In the genomic region with DNA sequence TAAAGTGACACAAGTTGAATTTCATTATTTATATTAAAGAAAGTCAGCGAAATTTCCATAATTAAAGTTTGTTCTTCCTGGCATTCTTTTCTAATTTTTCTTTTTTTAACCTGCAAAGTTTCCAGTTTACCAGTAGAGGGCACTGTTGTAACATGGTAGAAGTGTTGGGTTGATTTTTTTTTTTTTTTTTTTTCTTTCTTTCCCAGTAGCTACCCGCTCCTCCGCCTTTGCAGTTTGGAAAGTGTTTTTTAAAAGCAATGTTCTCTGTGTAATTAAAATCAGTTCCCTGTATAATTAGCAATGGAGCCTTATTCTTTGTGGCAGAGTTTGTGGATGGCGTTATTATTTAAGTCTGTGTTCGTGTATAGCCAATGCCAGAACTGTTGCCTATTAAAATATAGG, we compare ENCODE assay signal across 8 cellular contexts. TPM values are rescaled to one million over a fixed set of nuclear protein-coding genes. Genes with fewer than 3 reads are reported as not detected.
DNase-seq lines count a peak whose midpoint lies in the region; ATAC-seq and FAIRE-seq lines count a peak whose summit lies in the region.

No MANE protein-coding gene starts in this region.

- no peaks in the 10 kb centered on the region for H3K9me3 ChIP-seq in stomach smooth muscle (ENCODE audit: control insufficient read depth in 2 of 2, low read length in 2 of 2)

- no peak overlapping the region for H3K27ac Mint-ChIP-seq in activated CD4-positive, alpha-beta T cell treated with anti-CD3 and anti-CD28 coated beads for 36 hours
- H3K27ac Mint-ChIP-seq in activated naive CD8-positive, alpha-beta T cell treated with anti-CD3 and anti-CD28 coated beads, Interleukin-2, amount 50 U/mL, for 24 hours = no peak overlapping the region

- no peaks in the 10 kb centered on the region for H3K36me3 ChIP-seq in stomach smooth muscle (ENCODE audit: control insufficient read depth in 2 of 2, insufficient read depth in 2 of 2, low read length in 2 of 2)

- H3K27ac ChIP-seq in stomach smooth muscle (ENCODE audit: low read length) = no peak overlapping the region

- H3K4me3 ChIP-seq in stomach smooth muscle (ENCODE audit: low read length in 2 of 2) = peak overlapping the region; percentile 52 to 56

- H3K27me3 ChIP-seq in stomach smooth muscle (ENCODE audit: control insufficient read depth in 1 of 2, insufficient read depth in 2 of 2, low read length in 2 of 2) = no peaks in the 10 kb centered on the region

- H3K9me3 Mint-ChIP-seq in activated CD4-positive, alpha-beta T cell treated with anti-CD3 and anti-CD28 coated beads for 36 hours (ENCODE audit: low read depth) = no peaks in the 10 kb centered on the region
- no peaks in the 10 kb centered on the region for H3K9me3 Mint-ChIP-seq in activated naive CD8-positive, alpha-beta T cell treated with anti-CD3 and anti-CD28 coated beads, Interleukin-2, amount 50 U/mL, for 24 hours

- CTCF ChIA-PET in activated CD4-positive, alpha-beta T cell treated with anti-CD3 and anti-CD28 coated beads for 36 hours (lab: Charles Lee) = interaction anchor here (0.9 kb wide), 1 partner anchor 1337 kb away, joined by 3 read pairs; no protein-coding TSS in a partner anchor

- no peak for ATAC-seq in activated CD4-positive, alpha-beta T cell treated with anti-CD3 and anti-CD28 coated beads for 36 hours
- no peak for ATAC-seq in activated naive CD8-positive, alpha-beta T cell treated with anti-CD3 and anti-CD28 coated beads, Interleukin-2, amount 50 U/mL, for 24 hours

- no peaks in the 10 kb centered on the region for H3K4me1 ChIP-seq in stomach smooth muscle (ENCODE audit: control insufficient read depth, insufficient read depth, low read length)

- intact Hi-C loops in activated CD4-positive, alpha-beta T cell treated with anti-CD3 and anti-CD28 coated beads for 36 hours (cut with DNase I, micrococcal nuclease) = loop anchor here (1.0 to 10.0 kb wide), 9 partner anchors 175 to 1430 kb away; no protein-coding TSS in a partner anchor
- intact Hi-C loops in posterior vena cava (cut with DNase I) = loop anchor here in 1 of 2 donors (5.0 kb wide), 1 partner anchor 1335 kb away; no protein-coding TSS in a partner anchor

- FAIRE-seq in islet of Langerhans (lab: Jason Lieb, UNC) = peak; percentile 99

- DNase-seq in activated CD4-positive, alpha-beta T cell treated with anti-CD3 and anti-CD28 coated beads for 36 hours = no peak
- DNase-seq in activated CD4-positive, alpha-beta T cell treated with anti-CD3 and anti-CD28 coated beads, Interleukin-2, amount 50 U/mL, for 48 hours = no peak
- peak; percentile 8 for DNase-seq in M059J (ENCODE audit: low read depth)
- DNase-seq in activated naive CD8-positive, alpha-beta T cell treated with anti-CD3 and anti-CD28 coated beads, Interleukin-2, amount 50 U/mL, for 24 hours = no peak
- no peak for DNase-seq in posterior vena cava (ENCODE audit: low spot score)
- DNase-seq in NCI-H128 (lab: John Stamatoyannopoulos, UW; ENCODE audit: unreplicated experiment) = no peak

- H3K9ac ChIP-seq in stomach smooth muscle (ENCODE audit: low read length in 2 of 2) = peak overlapping the region in 1 of 2 donors; percentile 33

- H3K27me3 Mint-ChIP-seq in activated CD4-positive, alpha-beta T cell treated with anti-CD3 and anti-CD28 coated beads for 36 hours = no peaks in the 10 kb centered on the region
- no peaks in the 10 kb centered on the region for H3K27me3 Mint-ChIP-seq in activated naive CD8-positive, alpha-beta T cell treated with anti-CD3 and anti-CD28 coated beads, Interleukin-2, amount 50 U/mL, for 24 hours

- H3K36me3 Mint-ChIP-seq in activated CD4-positive, alpha-beta T cell treated with anti-CD3 and anti-CD28 coated beads for 36 hours (ENCODE audit: low read depth) = no peaks in the 10 kb centered on the region
- no peaks in the 10 kb centered on the region for H3K36me3 Mint-ChIP-seq in activated naive CD8-positive, alpha-beta T cell treated with anti-CD3 and anti-CD28 coated beads, Interleukin-2, amount 50 U/mL, for 24 hours (ENCODE audit: low read depth)

- peaks cover 9% of the 10 kb centered on the region for H3K4me1 Mint-ChIP-seq in activated CD4-positive, alpha-beta T cell treated with anti-CD3 and anti-CD28 coated beads for 36 hours
- H3K4me1 Mint-ChIP-seq in activated naive CD8-positive, alpha-beta T cell treated with anti-CD3 and anti-CD28 coated beads, Interleukin-2, amount 50 U/mL, for 24 hours = peaks cover 20% of the 10 kb centered on the region

- peak overlapping the region; percentile 56 for H3K4me3 Mint-ChIP-seq in activated CD4-positive, alpha-beta T cell treated with anti-CD3 and anti-CD28 coated beads for 36 hours
- peak overlapping the region; percentile 65 for H3K4me3 Mint-ChIP-seq in activated naive CD8-positive, alpha-beta T cell treated with anti-CD3 and anti-CD28 coated beads, Interleukin-2, amount 50 U/mL, for 24 hours

- POLR2A ChIA-PET in activated CD4-positive, alpha-beta T cell treated with anti-CD3 and anti-CD28 coated beads for 36 hours (lab: Charles Lee) = no interaction called here

RNA-seq across cellular contexts. Expression of gene TAF3, which starts 53.7 kb away (rescaled TPM):
- total RNA-seq in activated CD4-positive, alpha-beta T cell treated with anti-CD3 and anti-CD28 coated beads for 36 hours = 10 to 100 TPM; 12.2 to 17.7 TPM
- 0.79 and 2.1 TPM in 2 replicates for total RNA-seq in M059J (2014; rRNA removed; shearing (Covaris generic))
- total RNA-seq in posterior vena cava = 10 to 100 TPM in 1 of 2 donors, 1 to 10 TPM in 1; 9.9 to 10.8 TPM
